Comparison of ENCODE assay signal across 8 cellular contexts in genomic region chr6:4018194-4019111, GRCh38.
DNase-seq lines count a peak whose midpoint lies in the region; ATAC-seq and TF ChIP-seq lines count a peak whose summit lies in the region.

No MANE protein-coding gene starts in this region.

- H3K27ac ChIP-seq in left ventricle myocardium inferior (replicated peaks), result peak overlapping the region; percentile 98

- peak; percentile 54 for TF ChIP-seq CTCF in left ventricle myocardium inferior (IDR thresholded peaks at IDR 0.05; ENCODE audit: borderline replicate concordance)
- peak; percentile 54 for TF ChIP-seq CTCF in progenitor cell of endocrine pancreas (IDR thresholded peaks at IDR 0.05; ENCODE audit: unreplicated experiment)

- peaks cover 71% of the 10 kb centered on the region for H3K4me1 ChIP-seq in left ventricle myocardium inferior

- peak overlapping the region; percentile 99 for H3K27ac Mint-ChIP-seq in progenitor cell of endocrine pancreas

- intact Hi-C loops in left ventricle myocardium inferior (cut with micrococcal nuclease), result no loop called here

- H3K4me1 Mint-ChIP-seq in progenitor cell of endocrine pancreas (ENCODE audit: low read depth), result peaks cover 32% of the 10 kb centered on the region

- no peaks in the 10 kb centered on the region for H3K27me3 ChIP-seq in left ventricle myocardium inferior (ENCODE audit: low read depth)

- DNase-seq in NCI-H146 treated with DMSO at 0.1 percent for 48 hours (lab: John Stamatoyannopoulos, UW; ENCODE audit: unreplicated experiment) (peak; percentile 94), T-helper 1 cell (peak; percentile 92 to 97 (median 94)), amniotic stem cell (lab: John Stamatoyannopoulos, UW) (peak; percentile 88), left ventricle myocardium inferior (peak; percentile 95), progenitor cell of endocrine pancreas (ENCODE audit: low spot score, unreplicated experiment) (peak; percentile 93), ureter (ENCODE audit: low spot score) (peak; percentile 97)

- H3K4me3 Mint-ChIP-seq in progenitor cell of endocrine pancreas (ENCODE audit: low read depth), result peak overlapping the region; percentile 90

- no peaks in the 10 kb centered on the region for H3K27me3 Mint-ChIP-seq in progenitor cell of endocrine pancreas

- peak; percentile 75 for ATAC-seq in HG02885 (IDR thresholded peaks at IDR 0.05; ENCODE audit: poor library complexity, unreplicated experiment)

- peaks cover 22% of the 10 kb centered on the region for H3K36me3 Mint-ChIP-seq in progenitor cell of endocrine pancreas (ENCODE audit: insufficient read depth)

- peak; percentile 89 for TF ChIP-seq POLR2A in GM15510 (IDR thresholded peaks at IDR 0.05; ENCODE audit: borderline replicate concordance, extremely low read depth, insufficient read length)

- H3K4me3 ChIP-seq in left ventricle myocardium inferior, result peak overlapping the region; percentile 80

- no peaks in the 10 kb centered on the region for H3K9me3 ChIP-seq in left ventricle myocardium inferior (replicated peaks)

- peaks cover 5% of the 10 kb centered on the region for H3K9me3 Mint-ChIP-seq in progenitor cell of endocrine pancreas (ENCODE audit: low read depth)

- H3K36me3 ChIP-seq in left ventricle myocardium inferior, result no peaks in the 10 kb centered on the region

Comparison
In these comparisons a context has a peak if more than half of its experiments do, and no peak if none do; other contexts are left out.
1. Peak in every context shown above with its lines: DNase-seq, ATAC-seq, H3K4me3 ChIP-seq and H3K27ac ChIP-seq.